Comparison of ENCODE assay signal across 21 cellular contexts in genomic region chr7:94903971-94904370, GRCh38. TPM values are rescaled to one million over a fixed set of nuclear protein-coding genes. Genes with fewer than 3 reads are reported as not detected.
"Had no signal": no experiment of that assay in that cellular context is flagged by ENCODE, and none has a peak within 500 bp of the region (broad histone marks: within the 10 kb centered on the region; RNA-seq: fewer than 3 reads in every experiment).

No MANE protein-coding gene starts in this region.

- ATAC-seq: K562, Panc1, PC-3, Right ventricle myocardium inferior, SK-N-SH treated with all-trans-retinoic acid at 6 μM for 48 hours had no signal

- H3K27ac ChIP-seq: HL-60, SJCRH30 had no signal

- H3K4me3 ChIP-seq: K562, SJCRH30 had no signal

- DNase-seq: NCI-H1092, NCI-H1105 treated with DMSO at 0.1 percent for 48 hours, NCI-H1417 treated with DMSO at 0.1 percent for 48 hours, NCI-H146, NCI-H1694 treated with DMSO at 0.1 percent for 48 hours, NCI-H1930, NCI-H2081, NCI-H2107, NCI-H2227 treated with DMSO at 0.1 percent for 48 hours, NCI-H524, NCI-H526 treated with DMSO at 0.1 percent for 48 hours, NCI-H748 treated with DMSO at 0.1 percent for 48 hours, PC-3, SHP77 treated with DMSO at 0.1 percent for 48 hours had no signal

- H3K27me3 ChIP-seq: SJCRH30 had no signal

- H3K36me3 ChIP-seq: SJCRH30 had no signal

- H3K9me3 ChIP-seq: SJCRH30 had no signal

RNA-seq across cellular contexts. Expression of gene PPP1R9A, which starts 3.4 kb away (rescaled TPM):
- total RNA-seq: OCI-LY7 had no signal
- polyA plus RNA-seq: K562 had no signal
